Comparison of ENCODE assay signal across 24 cellular contexts in the genomic region with DNA sequence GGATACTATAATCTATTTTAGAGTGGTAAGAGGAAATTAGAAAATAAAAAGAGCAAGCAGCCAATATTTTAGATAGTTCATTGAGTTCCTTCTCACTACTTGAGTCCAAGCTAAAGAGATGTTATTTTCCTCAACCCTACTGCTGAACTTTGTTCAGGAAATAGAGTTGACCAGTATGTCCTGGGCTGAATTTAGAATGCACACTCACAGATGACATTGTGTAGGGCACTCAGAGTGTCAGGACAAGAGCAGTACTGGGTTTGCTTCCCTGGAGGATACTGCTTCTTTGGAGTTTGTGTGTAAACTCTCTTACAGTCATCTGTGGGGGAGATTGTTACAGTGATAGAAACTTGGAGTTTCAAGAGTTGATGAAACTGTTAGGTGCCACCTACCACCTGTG.
"Had no signal": no experiment of that assay in that cellular context is flagged by ENCODE, and none has a peak within 500 bp of the region (broad histone marks: within the 10 kb centered on the region; RNA-seq: fewer than 3 reads in every experiment).

No MANE protein-coding gene starts in this region.

- H3K4me1 ChIP-seq: colonic mucosa, foreskin keratinocyte, gastroesophageal sphincter, heart left ventricle, heart right ventricle had no signal

- H3K36me3 ChIP-seq: colonic mucosa, esophagus muscularis mucosa, esophagus squamous epithelium, gastrocnemius medialis, gastroesophageal sphincter, heart left ventricle, heart right ventricle had no signal

- DNase-seq: colonic mucosa; cortex of kidney; dermis blood vessel endothelial cell; dorsolateral prefrontal cortex; effector CD4-positive, alpha-beta T cell; effector CD8-positive, alpha-beta T cell; effector memory CD4-positive, alpha-beta T cell; effector memory CD8-positive, alpha-beta T cell; endodermal cell; erythroblast; esophagus squamous epithelium; foreskin fibroblast; foreskin keratinocyte; foreskin melanocyte; gastrocnemius medialis; glutamatergic neuron; head of caudate nucleus; heart left ventricle; heart right ventricle had no signal

- H3K27me3 ChIP-seq: colonic mucosa, esophagus muscularis mucosa, foreskin keratinocyte, gastrocnemius medialis, gastroesophageal sphincter had no signal

- H3K9me3 ChIP-seq: colonic mucosa, esophagus muscularis mucosa, esophagus squamous epithelium, gastrocnemius medialis, gastroesophageal sphincter had no signal

- H3K4me3 ChIP-seq: colonic mucosa, coronary artery, dorsolateral prefrontal cortex, esophagus muscularis mucosa, esophagus squamous epithelium, gastrocnemius medialis, gastroesophageal sphincter, heart left ventricle, heart right ventricle had no signal

- H3K27ac ChIP-seq: colonic mucosa, coronary artery, dorsolateral prefrontal cortex, epithelial cell of prostate, esophagus muscularis mucosa, esophagus squamous epithelium, foreskin keratinocyte, gastroesophageal sphincter, heart left ventricle, heart right ventricle had no signal

- ATAC-seq: effector memory CD8-positive, alpha-beta T cell; esophagus mucosa; foreskin keratinocyte; gastroesophageal sphincter had no signal
